ENCODE assay signal across 28 cellular contexts in the genomic region with DNA sequence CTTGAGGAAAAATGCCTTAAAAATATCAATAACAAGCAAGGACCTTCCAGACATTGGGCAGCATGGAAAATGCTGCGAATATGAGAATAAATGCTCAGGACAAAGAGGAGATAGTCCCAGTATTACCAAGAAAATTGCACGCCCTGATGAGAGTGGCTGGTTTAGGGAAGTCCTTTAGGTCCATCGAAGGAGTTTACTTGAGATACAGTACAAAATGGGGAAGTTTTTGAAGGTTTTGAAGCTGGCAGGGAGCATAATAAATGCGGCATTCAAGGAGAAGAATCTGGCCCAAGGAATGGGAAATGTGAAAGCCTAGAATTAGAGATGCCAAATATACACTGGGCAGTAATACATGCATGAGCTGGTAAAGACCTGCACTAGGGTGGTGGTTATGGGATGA.
"Had no signal": no experiment of that assay in that cellular context is flagged by ENCODE, and none has a peak within 500 bp of the region (broad histone marks: within the 10 kb centered on the region; RNA-seq: fewer than 3 reads in every experiment).

No MANE protein-coding gene starts in this region.

- H3K9me3 Mint-ChIP-seq: activated naive CD4-positive, alpha-beta T cell treated with anti-CD3 and anti-CD28 coated beads, Interleukin-2, amount 50 U/mL, for 72 hours; activated T-cell treated with anti-CD3 and anti-CD28 coated beads, Interleukin-2, amount 50 U/mL, for 72 hours; central memory CD8-positive, alpha-beta T cell; effector memory CD8-positive, alpha-beta T cell; mesothelial cell of epicardium; naive B cell; stimulated activated naive B cell treated with anti-CD40 and anti-IgM and Interleukin-4, amounts not matched to agents 10 μg/mL and 1 μg/mL and 100 μg/mL, for 72 hours; T-helper 1 cell treated with Interleukin-12 subunit alpha and Interleukin-12 subunit beta and Interleukin-4 antibody, amounts not matched to agents 30 μg/mL and 1 μg/mL, for 36 hours had no signal

- ATAC-seq: activated CD4-positive, alpha-beta T cell treated with anti-CD3 and anti-CD28 coated beads for 36 hours; activated naive CD4-positive, alpha-beta T cell treated with anti-CD3 and anti-CD28 coated beads, Interleukin-2, amount 50 U/mL, for 72 hours; activated T-cell treated with anti-CD3 and anti-CD28 coated beads, Interleukin-2, amount 50 U/mL, for 72 hours; effector memory CD8-positive, alpha-beta T cell; gastrocnemius medialis; left cardiac atrium; left ventricle myocardium superior; psoas muscle; stimulated activated naive B cell treated with anti-CD40 and anti-IgM and Interleukin-4, amounts not matched to agents 10 μg/mL and 1 μg/mL and 100 μg/mL, for 72 hours had no signal

- DNase-seq: activated CD4-positive, alpha-beta T cell treated with anti-CD3 and anti-CD28 coated beads for 36 hours; activated CD4-positive, CD25-positive, alpha-beta regulatory T cell; activated naive CD4-positive, alpha-beta T cell; activated T-cell treated with anti-CD3 and anti-CD28 coated beads for 4 hours; activated T-cell treated with anti-CD3 and anti-CD28 coated beads, Interleukin-2, amount 50 U/mL, for 72 hours; dorsolateral prefrontal cortex; effector memory CD8-positive, alpha-beta T cell; erythroblast; gastrocnemius medialis; glutamatergic neuron; islet precursor cell; left cardiac atrium; left ventricle myocardium superior; naive B cell; ovary; psoas muscle; sigmoid colon; small intestine; stimulated activated CD4-positive, alpha-beta T cell treated with anti-CD3 and anti-CD28 coated beads, Interleukin-1b, Interleukin-23, amount 100 ng/mL, for 48 hours; stimulated activated naive B cell treated with anti-CD40 and anti-IgM and Interleukin-4, amounts not matched to agents 10 μg/mL and 1 μg/mL and 100 μg/mL, for 72 hours; stomach; T-helper 9 cell; thyroid gland had no signal

- H3K36me3 Mint-ChIP-seq: activated naive CD4-positive, alpha-beta T cell treated with anti-CD3 and anti-CD28 coated beads, Interleukin-2, amount 50 U/mL, for 72 hours; mesothelial cell of epicardium; naive B cell; stimulated activated naive B cell treated with anti-CD40 and anti-IgM and Interleukin-4, amounts not matched to agents 10 μg/mL and 1 μg/mL and 100 μg/mL, for 72 hours had no signal

- H3K9me3 ChIP-seq: breast epithelium, gastrocnemius medialis, ovary, psoas muscle, sigmoid colon, stomach, thyroid gland had no signal

- H3K4me1 Mint-ChIP-seq: activated CD4-positive, alpha-beta T cell treated with anti-CD3 and anti-CD28 coated beads for 36 hours; central memory CD8-positive, alpha-beta T cell; stimulated activated naive B cell treated with anti-CD40 and anti-IgM and Interleukin-4, amounts not matched to agents 10 μg/mL and 1 μg/mL and 100 μg/mL, for 72 hours had no signal

- H3K27ac Mint-ChIP-seq: activated CD4-positive, alpha-beta T cell treated with anti-CD3 and anti-CD28 coated beads for 36 hours; activated naive CD4-positive, alpha-beta T cell treated with anti-CD3 and anti-CD28 coated beads, Interleukin-2, amount 50 U/mL, for 72 hours; activated T-cell treated with anti-CD3 and anti-CD28 coated beads, Interleukin-2, amount 50 U/mL, for 72 hours; effector memory CD8-positive, alpha-beta T cell; mesothelial cell of epicardium; naive B cell; stimulated activated naive B cell treated with anti-CD40 and anti-IgM and Interleukin-4, amounts not matched to agents 10 μg/mL and 1 μg/mL and 100 μg/mL, for 72 hours; T-helper 1 cell treated with Interleukin-12 subunit alpha and Interleukin-12 subunit beta and Interleukin-4 antibody, amounts not matched to agents 30 μg/mL and 1 μg/mL, for 36 hours had no signal

- H3K4me3 Mint-ChIP-seq: activated CD4-positive, alpha-beta T cell treated with anti-CD3 and anti-CD28 coated beads for 36 hours; activated T-cell treated with anti-CD3 and anti-CD28 coated beads, Interleukin-2, amount 50 U/mL, for 72 hours; central memory CD8-positive, alpha-beta T cell; effector memory CD8-positive, alpha-beta T cell; mesothelial cell of epicardium; naive B cell; stimulated activated naive B cell treated with anti-CD40 and anti-IgM and Interleukin-4, amounts not matched to agents 10 μg/mL and 1 μg/mL and 100 μg/mL, for 72 hours; T-helper 1 cell treated with Interleukin-12 subunit alpha and Interleukin-12 subunit beta and Interleukin-4 antibody, amounts not matched to agents 30 μg/mL and 1 μg/mL, for 36 hours had no signal

- H3K27ac ChIP-seq: breast epithelium, dorsolateral prefrontal cortex, gastrocnemius medialis, ovary, psoas muscle, sigmoid colon, stomach, thyroid gland had no signal

- H3K4me3 ChIP-seq: breast epithelium, dorsolateral prefrontal cortex, gastrocnemius medialis, ovary, psoas muscle, sigmoid colon, stomach, thyroid gland had no signal

- H3K36me3 ChIP-seq: breast epithelium, gastrocnemius medialis, ovary, sigmoid colon, stomach, thyroid gland had no signal

- H3K4me1 ChIP-seq: breast epithelium, gastrocnemius medialis, psoas muscle, sigmoid colon, thyroid gland had no signal

- H3K27me3 ChIP-seq: breast epithelium, dorsolateral prefrontal cortex, gastrocnemius medialis, ovary, sigmoid colon, stomach, thyroid gland had no signal
